In the genomic region with DNA sequence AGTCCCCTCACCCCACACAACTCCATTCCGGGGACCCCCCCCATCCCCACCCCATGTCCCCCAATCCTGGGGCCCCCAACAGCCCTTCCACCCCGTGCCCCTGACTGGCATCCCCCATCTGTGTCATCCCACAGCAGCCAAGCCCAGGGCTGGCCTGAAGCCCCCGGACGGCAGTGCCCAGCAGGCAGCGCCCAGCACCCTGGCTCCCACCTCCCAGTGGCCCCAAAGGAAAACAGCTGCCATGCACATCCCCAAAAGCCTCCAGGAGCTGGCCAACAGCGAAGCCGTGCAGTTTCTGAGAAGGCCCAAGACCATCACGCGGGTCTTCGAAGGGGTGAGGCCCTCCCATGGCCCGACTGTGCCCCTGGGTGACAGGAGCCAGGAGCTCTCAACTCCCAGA, we compare ENCODE assay signal across 1 cellular context.
TF ChIP-seq lines count a peak whose summit lies in the region.

No MANE protein-coding gene starts in this region.

TF ChIP-seq in H1, 55 proteins besides CTCF, POLR2A, EP300 and RAD21:
- TF ChIP-seq GABPA (IDR thresholded peaks at IDR 0.05; ENCODE audit: borderline replicate concordance, insufficient read depth, low read length) (no peak), BRCA1 (IDR thresholded peaks at IDR 0.05; ENCODE audit: low read depth, low read length) (no peak), POU5F1 (IDR thresholded peaks at IDR 0.05; ENCODE audit: low read depth, low read length) (no peak), RFX5 (IDR thresholded peaks at IDR 0.05; ENCODE audit: borderline replicate concordance, low read depth, low read length) (no peak), KDM4A (IDR thresholded peaks at IDR 0.05; ENCODE audit: low read depth, low read length, severe bottlenecking) (no peak), KDM1A (IDR thresholded peaks at IDR 0.05; ENCODE audit: borderline replicate concordance, low read length) (no peak), EZH2 (IDR thresholded peaks at IDR 0.05; ENCODE audit: low read depth, low read length, severe bottlenecking) (no peak), SP2 (IDR thresholded peaks at IDR 0.05; ENCODE audit: low read length) (no peak)
- TF ChIP-seq, protein P1, sequence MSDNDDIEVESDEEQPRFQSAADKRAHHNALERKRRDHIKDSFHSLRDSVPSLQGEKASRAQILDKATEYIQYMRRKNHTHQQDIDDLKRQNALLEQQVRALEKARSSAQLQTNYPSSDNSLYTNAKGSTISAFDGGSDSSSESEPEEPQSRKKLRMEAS (IDR thresholded peaks at IDR 0.05): no peak
- TF ChIP-seq, protein P2, sequence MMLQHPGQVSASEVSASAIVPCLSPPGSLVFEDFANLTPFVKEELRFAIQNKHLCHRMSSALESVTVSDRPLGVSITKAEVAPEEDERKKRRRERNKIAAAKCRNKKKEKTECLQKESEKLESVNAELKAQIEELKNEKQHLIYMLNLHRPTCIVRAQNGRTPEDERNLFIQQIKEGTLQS (IDR thresholded peaks at IDR 0.05; ENCODE audit: insufficient read depth, low read depth, low read length): no peak
